In the genomic region with DNA sequence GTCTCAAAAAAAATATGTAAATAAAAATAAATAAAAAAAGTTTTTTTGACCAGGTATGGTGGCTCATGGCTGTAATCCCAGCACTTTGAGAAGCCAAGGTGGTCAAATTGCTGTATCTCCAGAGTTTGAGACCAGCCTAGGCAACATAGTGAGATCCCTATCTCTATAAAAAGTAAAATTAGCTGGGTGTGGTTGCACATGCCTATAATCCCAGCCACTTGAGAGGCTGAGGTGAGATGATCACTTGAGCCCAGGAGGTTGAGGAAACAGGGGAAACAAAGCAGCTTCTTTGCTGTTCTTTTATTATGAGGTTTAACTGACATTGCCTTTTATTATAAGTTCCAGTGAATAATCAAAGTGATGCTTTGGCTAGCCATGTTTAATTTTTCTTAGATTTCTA, we compare ENCODE assay signal across 18 cellular contexts. TPM values are rescaled to one million over a fixed set of nuclear protein-coding genes. Genes with fewer than 3 reads are reported as not detected.
DNase-seq lines count a peak whose midpoint lies in the region; ATAC-seq, FAIRE-seq and TF ChIP-seq lines count a peak whose summit lies in the region.
"Had no signal": no experiment of that assay in that cellular context is flagged by ENCODE, and none has a peak within 500 bp of the region (broad histone marks: within the 10 kb centered on the region; RNA-seq: fewer than 3 reads in every experiment).

No MANE protein-coding gene starts in this region.

- CTCF ChIA-PET in CD4-positive, alpha-beta T cell (lab: Charles Lee): interaction anchor here (0.6 kb wide), 1 partner anchor 35 kb away, joined by 3 read pairs; no protein-coding TSS in a partner anchor
- CTCF ChIA-PET in CD8-positive, alpha-beta T cell (lab: Charles Lee): interaction anchor here (1.2 to 1.3 kb wide), 2 partner anchors 11 to 66 kb away, joined by 3 read pairs; no protein-coding TSS in a partner anchor

- no peaks in the 10 kb centered on the region for H3K27me3 Mint-ChIP-seq in CD4-positive, alpha-beta T cell
- no peaks in the 10 kb centered on the region for H3K27me3 Mint-ChIP-seq in CD8-positive, alpha-beta T cell (ENCODE audit: low read depth)
- H3K27me3 Mint-ChIP-seq: CD4-positive, alpha-beta memory T cell had no signal

- no peak for TF ChIP-seq CTCF in CD4-positive, alpha-beta T cell (IDR thresholded peaks at IDR 0.05)
- TF ChIP-seq CTCF in CD8-positive, alpha-beta T cell (IDR thresholded peaks at IDR 0.05): no peak
- TF ChIP-seq CTCF in colonic mucosa (IDR thresholded peaks at IDR 0.05) (no peak), smooth muscle cell (IDR thresholded peaks at IDR 0.05; ENCODE audit: borderline replicate concordance, insufficient read depth, poor library complexity, severe bottlenecking) (no peak), gastrocnemius medialis (IDR thresholded peaks at IDR 0.05 in 4 of 5, conservative IDR thresholded peaks at IDR 0.05 in 1 of 5) (no peak)

- peaks cover 26% of the 10 kb centered on the region for H3K4me1 Mint-ChIP-seq in CD4-positive, alpha-beta T cell (ENCODE audit: low read depth)
- peaks cover 40% of the 10 kb centered on the region for H3K4me1 Mint-ChIP-seq in CD8-positive, alpha-beta T cell (ENCODE audit: low read depth)
- H3K4me1 Mint-ChIP-seq: GM23338 had no signal

- no peaks in the 10 kb centered on the region for H3K9me3 Mint-ChIP-seq in CD4-positive, alpha-beta T cell
- no peaks in the 10 kb centered on the region for H3K9me3 Mint-ChIP-seq in CD8-positive, alpha-beta T cell
- H3K9me3 Mint-ChIP-seq: CD4-positive, alpha-beta memory T cell; GM23338 had no signal

- no peak overlapping the region for H3K4me3 Mint-ChIP-seq in CD4-positive, alpha-beta T cell
- no peak overlapping the region for H3K4me3 Mint-ChIP-seq in CD8-positive, alpha-beta T cell
- H3K4me3 Mint-ChIP-seq: CD4-positive, alpha-beta memory T cell; GM23338 had no signal

- peaks cover 88% of the 10 kb centered on the region for H4K20me1 ChIP-seq in smooth muscle cell (ENCODE audit: low read depth)

- no peaks in the 10 kb centered on the region for H3K4me1 ChIP-seq in CD8-positive, alpha-beta T cell (ENCODE audit: insufficient read depth, low read length)
- H3K4me1 ChIP-seq in colonic mucosa: no peaks in the 10 kb centered on the region
- no peaks in the 10 kb centered on the region for H3K4me1 ChIP-seq in smooth muscle cell (ENCODE audit: low read depth)
- no peaks in the 10 kb centered on the region for H3K4me1 ChIP-seq in small intestine (ENCODE audit: control insufficient read depth in 2 of 2, insufficient read depth in 1 of 2, low read depth in 1 of 2, low read length in 1 of 2)
- H3K4me1 ChIP-seq in gastrocnemius medialis: no peaks in the 10 kb centered on the region
- H3K4me1 ChIP-seq: BE2C had no signal

- TF ChIP-seq POLR2A in gastrocnemius medialis (IDR thresholded peaks at IDR 0.05): no peak

- H3K27ac Mint-ChIP-seq in CD4-positive, alpha-beta T cell: peak overlapping the region; percentile 66
- peak overlapping the region; percentile 49 for H3K27ac Mint-ChIP-seq in CD8-positive, alpha-beta T cell
- H3K27ac Mint-ChIP-seq: GM23338 had no signal

- no peak overlapping the region for H2AFZ ChIP-seq in smooth muscle cell (ENCODE audit: low read depth)
- H2AFZ ChIP-seq: GM23338 had no signal

- in situ Hi-C loops in gastrocnemius medialis (cut with MboI; ENCODE audit: low sequenced_read_pairs in 4 of 4): loop anchor here in 2 of 4 donors (25.0 kb wide), 1 partner anchor 185 kb away; a partner anchor contains a TSS

- peaks cover 7% of the 10 kb centered on the region for H3F3A ChIP-seq in smooth muscle cell (ENCODE audit: low read depth)

- H3K9ac ChIP-seq in colonic mucosa (ENCODE audit: low read depth in 2 of 2, low read length in 2 of 2): no peak overlapping the region
- no peak overlapping the region for H3K9ac ChIP-seq in smooth muscle cell (ENCODE audit: low read depth)

- no peak overlapping the region for H3K4me3 ChIP-seq in CD8-positive, alpha-beta T cell (ENCODE audit: low read depth, low read length)
- no peak overlapping the region for H3K4me3 ChIP-seq in colonic mucosa
- H3K4me3 ChIP-seq in smooth muscle cell: no peak overlapping the region
- no peak overlapping the region for H3K4me3 ChIP-seq in small intestine (ENCODE audit: low read depth in 1 of 2, low read length in 2 of 2)
- no peak overlapping the region for H3K4me3 ChIP-seq in gastrocnemius medialis
- H3K4me3 ChIP-seq: GM23338 had no signal

- POLR2A ChIA-PET in CD4-positive, alpha-beta T cell (lab: Charles Lee): interaction anchor here (1.5 kb wide), 1 partner anchor 25 kb away, joined by 5 read pairs; a partner anchor contains a TSS
- POLR2A ChIA-PET in CD8-positive, alpha-beta T cell (lab: Charles Lee): no interaction called here

- H3K27me3 ChIP-seq in CD4-positive, alpha-beta T cell (ENCODE audit: control insufficient read depth, insufficient read depth, low read length): no peaks in the 10 kb centered on the region
- no peaks in the 10 kb centered on the region for H3K27me3 ChIP-seq in CD8-positive, alpha-beta T cell (ENCODE audit: insufficient read depth, low read length)
- H3K27me3 ChIP-seq in colonic mucosa: no peaks in the 10 kb centered on the region
- no peaks in the 10 kb centered on the region for H3K27me3 ChIP-seq in smooth muscle cell (ENCODE audit: low read depth)
- no peaks in the 10 kb centered on the region for H3K27me3 ChIP-seq in small intestine (ENCODE audit: control insufficient read depth in 2 of 2, insufficient read depth in 2 of 2, low read length in 2 of 2)
- H3K27me3 ChIP-seq in gastrocnemius medialis: no peaks in the 10 kb centered on the region
- H3K27me3 ChIP-seq: BE2C had no signal

- H3K9me3 ChIP-seq in CD4-positive, alpha-beta T cell (ENCODE audit: control insufficient read depth, low read length): no peaks in the 10 kb centered on the region
- H3K9me3 ChIP-seq in CD8-positive, alpha-beta T cell (ENCODE audit: low read length): no peaks in the 10 kb centered on the region
- H3K9me3 ChIP-seq in colonic mucosa: no peaks in the 10 kb centered on the region
- no peaks in the 10 kb centered on the region for H3K9me3 ChIP-seq in smooth muscle cell (replicated peaks; ENCODE audit: low read depth)
- no peaks in the 10 kb centered on the region for H3K9me3 ChIP-seq in small intestine (ENCODE audit: control insufficient read depth, low read depth)
- H3K9me3 ChIP-seq in gastrocnemius medialis: no peaks in the 10 kb centered on the region
- H3K9me3 ChIP-seq: BE2C had no signal

- FAIRE-seq in small intestine (lab: Jason Lieb, UNC): no peak
- FAIRE-seq: A204.1, H54, HTR-8/SVneo had no signal

- peaks cover 80% of the 10 kb centered on the region for H3K79me2 ChIP-seq in smooth muscle cell (ENCODE audit: low read depth)

- H3K36me3 Mint-ChIP-seq in CD4-positive, alpha-beta T cell (ENCODE audit: low read depth): peaks cover 78% of the 10 kb centered on the region
- peaks cover 68% of the 10 kb centered on the region for H3K36me3 Mint-ChIP-seq in CD8-positive, alpha-beta T cell

- H3K27ac ChIP-seq in CD4-positive, alpha-beta T cell (ENCODE audit: low read depth, low read length): no peak overlapping the region
- no peak overlapping the region for H3K27ac ChIP-seq in CD8-positive, alpha-beta T cell (ENCODE audit: low read depth, low read length)
- H3K27ac ChIP-seq in colonic mucosa (peak overlapping the region; percentile 24), smooth muscle cell (ENCODE audit: low read depth) (peak overlapping the region; percentile 7), small intestine (ENCODE audit: low read depth in 1 of 2, low read length in 1 of 2) (no peak overlapping the region), gastrocnemius medialis (no peak overlapping the region)
- H3K27ac ChIP-seq: C4-2B had no signal

- intact Hi-C loops in CD4-positive, alpha-beta T cell (cut with DNase I, micrococcal nuclease): no loop called here
- intact Hi-C loops in CD8-positive, alpha-beta T cell (cut with DNase I, micrococcal nuclease): no loop called here
- intact Hi-C loops in colonic mucosa (cut with DNase I): no loop called here
- intact Hi-C loops in gastrocnemius medialis (cut with DNase I; ENCODE audit: low total_unique reads): no loop called here

- H3K36me3 ChIP-seq in CD8-positive, alpha-beta T cell (ENCODE audit: insufficient read depth, low read length): peaks cover 9% of the 10 kb centered on the region
- no peaks in the 10 kb centered on the region for H3K36me3 ChIP-seq in colonic mucosa
- H3K36me3 ChIP-seq in smooth muscle cell (ENCODE audit: low read depth): peaks cover 16% of the 10 kb centered on the region
- H3K36me3 ChIP-seq in small intestine (ENCODE audit: control insufficient read depth in 2 of 2, insufficient read depth in 2 of 2, low read length in 2 of 2): peaks cover 12 to 13% of the 10 kb centered on the region in 2 donors
- H3K36me3 ChIP-seq in gastrocnemius medialis: peaks cover 0 to 58% of the 10 kb centered on the region in 2 donors
- H3K36me3 ChIP-seq: BE2C had no signal

- ATAC-seq in CD4-positive, alpha-beta T cell (ENCODE audit: poor library complexity): no peak
- no peak for ATAC-seq in CD8-positive, alpha-beta T cell
- no peak for ATAC-seq in gastrocnemius medialis
- ATAC-seq: GM23338 had no signal

- no peak overlapping the region for H3K4me2 ChIP-seq in smooth muscle cell
- H3K4me2 ChIP-seq: GM23338 had no signal

- no peak for DNase-seq in CD4-positive, alpha-beta T cell
- no peak for DNase-seq in CD8-positive, alpha-beta T cell
- DNase-seq in colonic mucosa (no peak), smooth muscle cell (lab: John Stamatoyannopoulos, UW; ENCODE audit: unreplicated experiment) (no peak), small intestine (no peak), gastrocnemius medialis (no peak)
- DNase-seq: ACHN; BE2C; Calu3; CD4-positive, alpha-beta memory T cell; GF-D8; HCEC 1CT; IMR-90 had no signal

RNA-seq across cellular contexts. Expression of a gene that starts 25.0 kb away (rescaled TPM):
- 100 to 1,000 TPM; 128 to 130 TPM for total RNA-seq in CD4-positive, alpha-beta T cell
- 100 to 1,000 TPM; 101 to 117 TPM for total RNA-seq in CD8-positive, alpha-beta T cell
- total RNA-seq in colonic mucosa: 100 to 1,000 TPM; 314 to 406 TPM
- total RNA-seq in smooth muscle cell: 174 TPM in 2 replicates
- 107 and 108 TPM in 2 replicates for polyA plus RNA-seq in smooth muscle cell
- polyA plus RNA-seq in small intestine: 100 to 1,000 TPM in 1 of 3 donors, 10 to 100 TPM in 2; 76.7 to 118 (median 85.0) TPM
- 10 to 100 TPM; 34.4 to 43.9 (median 35.8) TPM for total RNA-seq in gastrocnemius medialis

Comparison
In these comparisons a context has a peak if more than half of its experiments do, and no peak if none do; other contexts are left out.
1. H3K27ac ChIP-seq: peak in colonic mucosa (single experiment) and smooth muscle cell (single experiment); none in CD4-positive, alpha-beta T cell (single experiment), CD8-positive, alpha-beta T cell (single experiment), small intestine (0 of 2) and gastrocnemius medialis (0 of 4).